In the genomic region with DNA sequence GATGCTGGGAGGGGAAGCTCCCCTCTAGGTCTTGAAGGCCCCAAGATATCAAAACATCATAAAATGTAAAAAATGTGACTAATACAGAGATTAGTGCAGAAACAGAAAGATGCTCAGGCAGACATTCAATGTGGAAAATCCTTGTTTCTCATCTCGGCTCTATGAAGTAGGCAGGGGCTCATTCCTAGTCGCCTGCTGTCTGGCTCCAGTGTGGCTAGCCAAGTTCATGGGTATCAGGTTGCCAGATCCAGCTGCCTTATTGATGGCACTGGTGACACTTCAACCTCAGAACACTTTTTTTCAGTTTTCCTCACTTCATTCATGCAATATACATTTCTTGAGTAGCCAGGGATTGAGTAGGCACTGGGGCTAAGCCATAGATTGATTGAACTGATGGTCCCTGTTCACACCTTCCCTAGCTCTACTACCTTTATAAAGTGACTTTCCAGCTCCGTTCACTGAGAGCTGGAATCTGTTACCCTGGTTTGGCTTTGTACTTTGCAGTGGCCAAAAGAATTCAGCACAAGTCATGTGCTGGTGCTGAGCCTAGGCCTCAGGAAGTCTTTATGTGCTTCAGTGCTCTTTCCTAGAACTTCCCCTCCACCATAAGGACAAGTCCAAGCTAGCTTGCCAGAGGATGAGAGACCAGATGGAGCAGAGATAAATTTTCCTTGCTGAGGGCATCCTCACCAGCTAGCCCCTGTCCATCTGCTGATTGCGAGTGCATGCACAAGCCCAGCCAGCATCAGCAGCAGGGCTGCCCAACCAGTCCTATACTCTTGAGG, we compare ENCODE assay signal across 20 cellular contexts.
"Had no signal": no experiment of that assay in that cellular context is flagged by ENCODE, and none has a peak within 500 bp of the region (broad histone marks: within the 10 kb centered on the region; RNA-seq: fewer than 3 reads in every experiment).

No MANE protein-coding gene starts in this region.

- H3K27me3 ChIP-seq: breast epithelium had no signal

- H3K36me3 ChIP-seq: breast epithelium had no signal

- H3K4me1 ChIP-seq: breast epithelium had no signal

- DNase-seq: activated CD4-positive, alpha-beta T cell treated with anti-CD3 and anti-CD28 coated beads for 4 hours; activated CD4-positive, alpha-beta T cell treated with anti-CD3 and anti-CD28 coated beads, Interleukin-2, amount 50 U/mL, for 4 hours; activated CD8-positive, alpha-beta T cell treated with anti-CD3 and anti-CD28 coated beads, Interleukin-2, amount 10 ng/mL, durations not matched to agents 7 days and 5 days; activated effector memory CD4-positive, alpha-beta T cell treated with Interleukin-2 at 50 U/mL for 16 hours; activated naive CD4-positive, alpha-beta T cell; activated T-cell treated with anti-CD3 and anti-CD28 coated beads, Interleukin-2, amount 50 U/mL, for 24 hours; aorta; caudate nucleus; KG1; NCI-H1048; NCI-H1417 treated with DMSO at 0.1 percent for 48 hours; NCI-H187; NCI-H2081; NCI-H446; NCI-H526; NCI-H774; PC-3; SK-N-SH had no signal

- H3K9me3 ChIP-seq: SK-N-SH had no signal

- H3K27ac ChIP-seq: breast epithelium had no signal

- H3K9ac ChIP-seq: SK-N-SH had no signal

- H3K4me3 ChIP-seq: breast epithelium had no signal

- H3K4me2 ChIP-seq: SK-N-SH had no signal

- ATAC-seq: activated CD4-positive, CD25-positive, alpha-beta regulatory T cell treated with anti-CD3 and anti-CD28 coated beads, Interleukin-2, amount 50 U/mL, for 24 hours; activated CD8-positive, alpha-beta T cell treated with anti-CD3 and anti-CD28 coated beads, Interleukin-2, amount 10 ng/mL, durations not matched to agents 7 days and 5 days; PC-3 had no signal
